In the genomic region with DNA sequence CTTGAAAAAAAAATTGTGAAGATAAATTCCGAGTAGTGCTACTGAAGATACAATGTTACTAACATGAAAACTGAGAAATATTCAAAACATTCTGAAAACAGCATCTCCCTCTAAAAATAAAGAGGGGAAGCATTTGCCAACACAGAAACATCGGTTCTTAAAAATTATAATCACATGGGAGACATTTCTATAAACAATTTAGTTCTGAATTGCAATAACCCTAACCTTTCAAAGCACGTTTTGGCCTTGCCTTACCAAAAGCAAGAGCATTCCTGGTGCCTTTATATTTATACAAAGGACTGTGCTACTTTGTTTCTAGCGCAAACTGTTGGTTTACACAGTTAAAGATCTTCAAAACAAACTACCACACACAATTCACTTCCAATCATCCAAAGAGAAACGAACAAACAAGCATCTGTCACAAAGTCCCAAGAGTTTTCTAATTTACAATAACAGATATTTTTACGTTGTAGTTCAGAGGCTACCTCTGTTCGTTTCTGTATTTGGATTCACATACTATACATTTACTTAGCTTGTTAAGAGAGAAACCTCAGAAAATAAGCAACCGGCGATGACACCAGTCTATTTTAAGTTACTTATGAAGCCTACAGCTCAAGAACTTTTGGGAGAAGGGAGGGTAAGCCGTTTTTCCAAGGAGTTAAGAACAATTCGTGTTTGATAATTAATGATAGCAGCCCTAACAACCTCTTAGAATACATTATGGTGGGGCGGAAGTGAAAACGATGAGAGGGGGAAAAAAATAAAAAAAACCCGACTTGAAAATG, we compare ENCODE assay signal across 8 cellular contexts.
DNase-seq lines count a peak whose midpoint lies in the region; ATAC-seq and TF ChIP-seq lines count a peak whose summit lies in the region.

No MANE protein-coding gene starts in this region.

- no peaks in the 10 kb centered on the region for H3K9me3 ChIP-seq in RWPE2 (ENCODE audit: severe bottlenecking)

- no peak for ATAC-seq in RWPE2 (ENCODE audit: low read depth)
- no peak for ATAC-seq in HG02798 (IDR thresholded peaks at IDR 0.05; ENCODE audit: poor library complexity, unreplicated experiment)

- H3K27me3 ChIP-seq in RWPE2 (ENCODE audit: insufficient read depth, poor library complexity, severe bottlenecking) = no peaks in the 10 kb centered on the region

- no peak for DNase-seq in RWPE2 (ENCODE audit: low spot score)
- DNase-seq in fibroblast of mammary gland (ENCODE audit: low read depth) = no peak
- DNase-seq in retinal pigment epithelial cell (ENCODE audit: low read depth) = no peak
- no peak for DNase-seq in NCI-H2107 (lab: John Stamatoyannopoulos, UW)
- DNase-seq in amygdala (lab: John Stamatoyannopoulos, UW) = no peak
- no peak for DNase-seq in HCEC 1CT

- H3K36me3 ChIP-seq in RWPE2 (ENCODE audit: low read depth) = no peaks in the 10 kb centered on the region

- H3K4me3 ChIP-seq in GM12875 (ENCODE audit: low read depth, low read length) (peak overlapping the region; percentile 81), RWPE2 (ENCODE audit: severe bottlenecking) (peak overlapping the region; percentile 95), fibroblast of mammary gland (ENCODE audit: control insufficient read depth, low read depth, low read length) (peak overlapping the region; percentile 91), retinal pigment epithelial cell (ENCODE audit: low read length) (peak overlapping the region; percentile 93)

- peaks cover 19% of the 10 kb centered on the region for H3K4me1 ChIP-seq in RWPE2 (ENCODE audit: insufficient read depth, poor library complexity, severe bottlenecking)

- no peak for TF ChIP-seq CTCF in GM12875 (IDR thresholded peaks at IDR 0.05; ENCODE audit: borderline replicate concordance, insufficient read depth, low read depth, low read length)
- TF ChIP-seq CTCF in RWPE2 (IDR thresholded peaks at IDR 0.05; ENCODE audit: poor library complexity, severe bottlenecking) = no peak
- no peak for TF ChIP-seq CTCF in fibroblast of mammary gland (conservative IDR thresholded peaks at IDR 0.05; ENCODE audit: control insufficient read depth, insufficient read depth, low read depth, low read length)
- TF ChIP-seq CTCF in retinal pigment epithelial cell (conservative IDR thresholded peaks at IDR 0.05; ENCODE audit: low read depth, low read length) = no peak

- H3K27ac ChIP-seq in RWPE2 (ENCODE audit: poor library complexity, severe bottlenecking) = peak overlapping the region; percentile 87
